Comparison of ENCODE assay signal across 8 cellular contexts in genomic region chr6:44456070-44456965, GRCh38.
DNase-seq lines count a peak whose midpoint lies in the region; ATAC-seq, FAIRE-seq and TF ChIP-seq lines count a peak whose summit lies in the region.

No MANE protein-coding gene starts in this region.

- H3K9me3 ChIP-seq in OCI-LY1 (ENCODE audit: low read length) (no peaks in the 10 kb centered on the region), left ventricle myocardium inferior (replicated peaks) (no peaks in the 10 kb centered on the region), small intestine (ENCODE audit: control insufficient read depth, low read depth) (no peaks in the 10 kb centered on the region)

- H3K27me3 ChIP-seq in OCI-LY1 (ENCODE audit: insufficient read depth, low read length) (no peaks in the 10 kb centered on the region), left ventricle myocardium inferior (ENCODE audit: low read depth) (no peaks in the 10 kb centered on the region), small intestine (ENCODE audit: control insufficient read depth in 2 of 2, insufficient read depth in 2 of 2, low read length in 2 of 2) (no peaks in the 10 kb centered on the region)

- no peaks in the 10 kb centered on the region for H3K9me3 Mint-ChIP-seq in activated CD8-positive, alpha-beta memory T cell treated with anti-CD3 and anti-CD28 coated beads, Interleukin-2, amount 10 ng/mL, durations not matched to agents 7 days and 5 days (ENCODE audit: low read depth)

- peaks cover 9% of the 10 kb centered on the region for H3K27me3 Mint-ChIP-seq in activated CD8-positive, alpha-beta memory T cell treated with anti-CD3 and anti-CD28 coated beads, Interleukin-2, amount 10 ng/mL, durations not matched to agents 7 days and 5 days

- DNase-seq in activated CD8-positive, alpha-beta memory T cell treated with anti-CD3 and anti-CD28 coated beads, Interleukin-2, amount 10 ng/mL, durations not matched to agents 7 days and 5 days: no peak
- no peak for DNase-seq in activated CD8-positive, alpha-beta memory T cell treated with anti-CD3 and anti-CD28 coated beads for 24 hours
- peak; percentile 47 for DNase-seq in activated naive CD4-positive, alpha-beta T cell treated with anti-CD3 and anti-CD28 coated beads, Interleukin-2, amount 50 U/mL, for 16 hours
- DNase-seq in left ventricle myocardium inferior (no peak), small intestine (peak; percentile 56)

- no peak overlapping the region for H3K27ac Mint-ChIP-seq in activated CD8-positive, alpha-beta memory T cell treated with anti-CD3 and anti-CD28 coated beads, Interleukin-2, amount 10 ng/mL, durations not matched to agents 7 days and 5 days

- peaks cover 6% of the 10 kb centered on the region for H3K4me1 Mint-ChIP-seq in activated CD8-positive, alpha-beta memory T cell treated with anti-CD3 and anti-CD28 coated beads, Interleukin-2, amount 10 ng/mL, durations not matched to agents 7 days and 5 days

- no peaks in the 10 kb centered on the region for H4K20me1 ChIP-seq in OCI-LY1 (ENCODE audit: insufficient read depth, low read length)

- H3K9ac ChIP-seq in OCI-LY1 (ENCODE audit: low read length): no peak overlapping the region

- no peaks in the 10 kb centered on the region for H3K9me2 ChIP-seq in OCI-LY1 (ENCODE audit: low read depth, low read length)

- H3K27ac ChIP-seq in OCI-LY1 (ENCODE audit: low read depth, low read length, poor library complexity, severe bottlenecking) (no peak overlapping the region), left ventricle myocardium inferior (replicated peaks) (no peak overlapping the region), small intestine (ENCODE audit: low read depth in 1 of 2, low read length in 1 of 2) (no peak overlapping the region)

- H3K4me3 ChIP-seq in OCI-LY1 (ENCODE audit: low read depth, low read length, poor library complexity, severe bottlenecking) (no peak overlapping the region), left ventricle myocardium inferior (peak overlapping the region; percentile 37), small intestine (ENCODE audit: low read depth in 1 of 2, low read length in 2 of 2) (no peak overlapping the region)

- CTCF ChIA-PET in activated CD8-positive, alpha-beta memory T cell treated with anti-CD3 and anti-CD28 coated beads, Interleukin-2, amount 10 ng/mL, durations not matched to agents 7 days and 5 days (lab: Charles Lee): interaction anchor here (1.0 to 3.2 kb wide), 7 partner anchors 9 to 26 kb away, joined by 3 to 21 read pairs (median 4); no protein-coding TSS in a partner anchor

- H3F3A ChIP-seq in OCI-LY1 (ENCODE audit: insufficient read depth, low read length): no peaks in the 10 kb centered on the region

- TF ChIP-seq CTCF in OCI-LY1 (IDR thresholded peaks at IDR 0.05; ENCODE audit: low read length): peak; percentile 63
- TF ChIP-seq CTCF in left ventricle myocardium inferior (IDR thresholded peaks at IDR 0.05; ENCODE audit: borderline replicate concordance): peak; percentile 90

- peaks cover 3% of the 10 kb centered on the region for H3K36me3 Mint-ChIP-seq in activated CD8-positive, alpha-beta memory T cell treated with anti-CD3 and anti-CD28 coated beads, Interleukin-2, amount 10 ng/mL, durations not matched to agents 7 days and 5 days

- H3K79me2 ChIP-seq in OCI-LY1 (ENCODE audit: insufficient read depth, low read length): no peaks in the 10 kb centered on the region

- H3K4me3 Mint-ChIP-seq in activated CD8-positive, alpha-beta memory T cell treated with anti-CD3 and anti-CD28 coated beads, Interleukin-2, amount 10 ng/mL, durations not matched to agents 7 days and 5 days: no peak overlapping the region

- WGBS in small intestine, 3 donors: 17 to 33% (median 21%) methylated on average over 16 of the region's 16 CpGs

- no peaks in the 10 kb centered on the region for H3K4me1 ChIP-seq in OCI-LY1 (ENCODE audit: insufficient read depth, low read length, severe bottlenecking)
- peaks cover 30% of the 10 kb centered on the region for H3K4me1 ChIP-seq in left ventricle myocardium inferior
- no peaks in the 10 kb centered on the region for H3K4me1 ChIP-seq in small intestine (ENCODE audit: control insufficient read depth in 2 of 2, insufficient read depth in 1 of 2, low read depth in 1 of 2, low read length in 1 of 2)

- H2AFZ ChIP-seq in OCI-LY1 (ENCODE audit: low read length): no peak overlapping the region

- intact Hi-C loops in left ventricle myocardium inferior (cut with micrococcal nuclease): no loop called here

- no peak overlapping the region for H3K4me2 ChIP-seq in OCI-LY1 (ENCODE audit: low read length)

- ATAC-seq in activated CD8-positive, alpha-beta memory T cell treated with anti-CD3 and anti-CD28 coated beads, Interleukin-2, amount 10 ng/mL, durations not matched to agents 7 days and 5 days: peak; percentile 78
- ATAC-seq in HG03175 (IDR thresholded peaks at IDR 0.05; ENCODE audit: unreplicated experiment): peak; percentile 78
- ATAC-seq in HG02678 (IDR thresholded peaks at IDR 0.05; ENCODE audit: unreplicated experiment): no peak

- no peak for FAIRE-seq in small intestine (lab: Jason Lieb, UNC)

- H3K36me3 ChIP-seq in OCI-LY1 (ENCODE audit: insufficient read depth, low read length) (no peaks in the 10 kb centered on the region), left ventricle myocardium inferior (no peaks in the 10 kb centered on the region), small intestine (ENCODE audit: control insufficient read depth in 2 of 2, insufficient read depth in 2 of 2, low read length in 2 of 2) (peaks cover 0 to 4% of the 10 kb centered on the region in 2 donors)

Comparison
In these comparisons a context has a peak if more than half of its experiments do, and no peak if none do; other contexts are left out.
1. DNase-seq: peak in activated naive CD4-positive, alpha-beta T cell treated with anti-CD3 and anti-CD28 coated beads, Interleukin-2, amount 50 U/mL, for 16 hours (single experiment) and small intestine (single experiment); none in activated CD8-positive, alpha-beta memory T cell treated with anti-CD3 and anti-CD28 coated beads, Interleukin-2, amount 10 ng/mL, durations not matched to agents 7 days and 5 days (single experiment), activated CD8-positive, alpha-beta memory T cell treated with anti-CD3 and anti-CD28 coated beads for 24 hours (single experiment) and left ventricle myocardium inferior (single experiment).